ENCODE assay signal across 8 cellular contexts in genomic region chr13:32538621-32539246, GRCh38. TPM values are rescaled to one million over a fixed set of nuclear protein-coding genes. Genes with fewer than 3 reads are reported as not detected.
DNase-seq lines count a peak whose midpoint lies in the region; ATAC-seq and TF ChIP-seq lines count a peak whose summit lies in the region.

TSS of gene N4BP2L2 (minus strand) at chr13:32538795. CDS start at chr13:32537027, 1,768 bp downstream.

- H3K36me3 ChIP-seq in BLaER1 treated with 17β-estradiol and CSF1 and Interleukin-3, amounts not matched to agents 10 nM and 100 nM = peaks cover 24 to 34% (median 31%) of the 10 kb centered on the region in 11 experiments
- peaks cover 5% of the 10 kb centered on the region for H3K36me3 ChIP-seq in colonic mucosa

- no peaks in the 10 kb centered on the region for H3K27me3 ChIP-seq in BLaER1 treated with 17β-estradiol and CSF1 and Interleukin-3, amounts not matched to agents 10 nM and 100 nM
- H3K27me3 ChIP-seq in colonic mucosa = no peaks in the 10 kb centered on the region
- H3K27me3 ChIP-seq in layer of hippocampus (ENCODE audit: control insufficient read depth, insufficient read depth, low read length) = no peaks in the 10 kb centered on the region

- peak; percentile 94 for ATAC-seq in GM19328 (IDR thresholded peaks at IDR 0.05; ENCODE audit: unreplicated experiment)
- ATAC-seq in HG03520 (IDR thresholded peaks at IDR 0.05; ENCODE audit: unreplicated experiment) = peak; percentile 92

- peak; percentile 97 for DNase-seq in NCI-H526 treated with DMSO at 0.1 percent for 48 hours (lab: John Stamatoyannopoulos, UW)
- peak; percentile 97 for DNase-seq in activated CD4-positive, alpha-beta T cell treated with anti-CD3 and anti-CD28 coated beads, Interleukin-2, amount 10 ng/mL, durations not matched to agents 24 days and 14 days
- peak; percentile 96 for DNase-seq in colonic mucosa
- peak; percentile 74 to 83 for DNase-seq in stimulated activated CD4-positive, alpha-beta T cell treated with anti-CD3 and anti-CD28 coated beads, Interleukin-1b, Interleukin-23, amount 100 ng/mL, for 4 hours (ENCODE audit: low read depth in 2 of 2)

- intact Hi-C loops in activated CD4-positive, alpha-beta T cell treated with anti-CD3 and anti-CD28 coated beads, Interleukin-2, amount 10 ng/mL, durations not matched to agents 24 days and 14 days (cut with micrococcal nuclease) = loop anchor here (1.0 to 10.0 kb wide), 8 partner anchors 48 to 1276 kb away; partner anchors contain the start of genes BRCA2, FRY, N4BP2L1 and PDS5B
- intact Hi-C loops in colonic mucosa (cut with DNase I) = loop anchor here (10.0 kb wide), 1 partner anchor 284 kb away; no protein-coding TSS in a partner anchor

- H3K27me3 Mint-ChIP-seq in activated CD4-positive, alpha-beta T cell treated with anti-CD3 and anti-CD28 coated beads, Interleukin-2, amount 10 ng/mL, durations not matched to agents 24 days and 14 days = peaks cover 8% of the 10 kb centered on the region

- peaks cover 0 to 23% (median 0%) of the 10 kb centered on the region in 11 experiments; a peak in 6 of 22 replicates for H4K20me1 ChIP-seq in BLaER1 treated with 17β-estradiol and CSF1 and Interleukin-3, amounts not matched to agents 10 nM and 100 nM

- peaks cover 0 to 25% (median 16%) of the 10 kb centered on the region in 11 experiments; a peak in 12 of 22 replicates for H3K9me3 ChIP-seq in BLaER1 treated with 17β-estradiol and CSF1 and Interleukin-3, amounts not matched to agents 10 nM and 100 nM (replicated peaks in 1 of 11)
- H3K9me3 ChIP-seq in colonic mucosa = no peaks in the 10 kb centered on the region

- H3K27ac Mint-ChIP-seq in activated CD4-positive, alpha-beta T cell treated with anti-CD3 and anti-CD28 coated beads, Interleukin-2, amount 10 ng/mL, durations not matched to agents 24 days and 14 days = peak within 1 kb of the TSS; percentile 99

- H3K9me3 Mint-ChIP-seq in activated CD4-positive, alpha-beta T cell treated with anti-CD3 and anti-CD28 coated beads, Interleukin-2, amount 10 ng/mL, durations not matched to agents 24 days and 14 days = peaks cover 10% of the 10 kb centered on the region

- H3K36me3 Mint-ChIP-seq in activated CD4-positive, alpha-beta T cell treated with anti-CD3 and anti-CD28 coated beads, Interleukin-2, amount 10 ng/mL, durations not matched to agents 24 days and 14 days (ENCODE audit: low read depth) = peaks cover 36% of the 10 kb centered on the region

- H3K9ac ChIP-seq in BLaER1 treated with 17β-estradiol and CSF1 and Interleukin-3, amounts not matched to agents 10 nM and 100 nM = peak within 1 kb of the TSS; percentile 84 to 95 (median 93)
- peak within 1 kb of the TSS; percentile 81 to 97 for H3K9ac ChIP-seq in colonic mucosa (ENCODE audit: low read depth in 2 of 2, low read length in 2 of 2)

- no peak for TF ChIP-seq CTCF in colonic mucosa (IDR thresholded peaks at IDR 0.05)

- H3K4me2 ChIP-seq in BLaER1 treated with 17β-estradiol and CSF1 and Interleukin-3, amounts not matched to agents 10 nM and 100 nM = peak within 1 kb of the TSS; percentile 70 to 95 (median 84)

- H3K4me3 ChIP-seq in BLaER1 treated with 17β-estradiol and CSF1 and Interleukin-3, amounts not matched to agents 10 nM and 100 nM = peak within 1 kb of the TSS; percentile 73 to 88 (median 82)
- peak within 1 kb of the TSS; percentile 75 for H3K4me3 ChIP-seq in colonic mucosa

- H3K27ac ChIP-seq in BLaER1 treated with 17β-estradiol and CSF1 and Interleukin-3, amounts not matched to agents 10 nM and 100 nM = peak within 1 kb of the TSS; percentile 86 to 98 (median 93)
- H3K27ac ChIP-seq in colonic mucosa = peak within 1 kb of the TSS; percentile 93
- peak within 1 kb of the TSS; percentile 82 for H3K27ac ChIP-seq in layer of hippocampus (ENCODE audit: low read depth, low read length)

- peaks cover 10 to 52% (median 23%) of the 10 kb centered on the region in 10 experiments; a peak in 16 of 20 replicates for H3K4me1 ChIP-seq in BLaER1 treated with 17β-estradiol and CSF1 and Interleukin-3, amounts not matched to agents 10 nM and 100 nM
- H3K4me1 ChIP-seq in colonic mucosa = no peaks in the 10 kb centered on the region

- peaks cover 37% of the 10 kb centered on the region for H3K4me1 Mint-ChIP-seq in activated CD4-positive, alpha-beta T cell treated with anti-CD3 and anti-CD28 coated beads, Interleukin-2, amount 10 ng/mL, durations not matched to agents 24 days and 14 days

- H3K4me3 Mint-ChIP-seq in activated CD4-positive, alpha-beta T cell treated with anti-CD3 and anti-CD28 coated beads, Interleukin-2, amount 10 ng/mL, durations not matched to agents 24 days and 14 days = peak within 1 kb of the TSS; percentile 98

RNA-seq across cellular contexts. Expression of gene N4BP2L2, which starts in this region (rescaled TPM):
- 87.5 and 88.0 TPM in 2 replicates for total RNA-seq in activated CD4-positive, alpha-beta T cell treated with anti-CD3 and anti-CD28 coated beads, Interleukin-2, amount 10 ng/mL, durations not matched to agents 24 days and 14 days
- 10 to 100 TPM; 59.6 to 82.3 TPM for total RNA-seq in colonic mucosa

Comparison
In these comparisons a context has a peak if more than half of its experiments do, and no peak if none do; other contexts are left out.
1. Peak in every context shown above with its lines: DNase-seq, ATAC-seq, H3K4me3 ChIP-seq and H3K27ac ChIP-seq.